ENCODE assay signal across 1 cellular context in genomic region chr2:219278655-219279150, GRCh38.
TF ChIP-seq lines count a peak whose summit lies in the region.

No MANE protein-coding gene starts in this region.

TF ChIP-seq in K562, 482 proteins besides CTCF, POLR2A, EP300 and RAD21 (continues in another document):
- TF ChIP-seq LCOR (CRISPR knock-in tag; IDR thresholded peaks at IDR 0.05), result no peak
- TF ChIP-seq ZNF507 (tag; conservative IDR thresholded peaks at IDR 0.05), result no peak
- TF ChIP-seq SMARCE1 (IDR thresholded peaks at IDR 0.05), result peak; percentile 10; the same call in 1 of the 2 replicates
- peak; percentile 37; the same call in 1 of the 2 replicates for TF ChIP-seq NFE2 (IDR thresholded peaks at IDR 0.05; ENCODE audit: low read depth)
- TF ChIP-seq NBN (IDR thresholded peaks at IDR 0.05; ENCODE audit: low read depth), result peak; percentile 28; the same call in 1 of the 2 replicates
- no peak for TF ChIP-seq CBX8 (IDR thresholded peaks at IDR 0.05; ENCODE audit: borderline replicate concordance, extremely low read depth, low read depth, low read length, poor library complexity, severe bottlenecking)
- TF ChIP-seq ZBTB17 (CRISPR knock-in tag; IDR thresholded peaks at IDR 0.05), result no peak
- no peak for TF ChIP-seq KLF13 (tag; IDR thresholded peaks at IDR 0.05; ENCODE audit: borderline replicate concordance, low read depth)
- TF ChIP-seq TBP (optimal IDR thresholded peaks at IDR 0.05; ENCODE audit: low read depth, low read length), result no peak
- TF ChIP-seq ZNF398 (CRISPR knock-in tag; IDR thresholded peaks at IDR 0.05), result no peak
- no peak for TF ChIP-seq MIER1 (IDR thresholded peaks at IDR 0.05; ENCODE audit: low read depth)
- no peak for TF ChIP-seq GATAD2B (IDR thresholded peaks at IDR 0.05; ENCODE audit: borderline replicate concordance)
- no peak for TF ChIP-seq FOXA3 (CRISPR knock-in tag; conservative IDR thresholded peaks at IDR 0.05 in 1 of 2, IDR thresholded peaks at IDR 0.05 in 1 of 2)
- no peak for TF ChIP-seq U2AF2 (optimal IDR thresholded peaks at IDR 0.05; ENCODE audit: low read depth, low read length)
- no peak for TF ChIP-seq GMEB1 (CRISPR knock-in tag; IDR thresholded peaks at IDR 0.05)
- no peak for TF ChIP-seq SMARCB1 (IDR thresholded peaks at IDR 0.05; ENCODE audit: insufficient read length, low read depth)
- TF ChIP-seq PRDM10 (IDR thresholded peaks at IDR 0.05; ENCODE audit: partially characterized antibody), result peak; percentile 48
- TF ChIP-seq MGA (IDR thresholded peaks at IDR 0.05), result peak; percentile 24; the same call in 1 of the 2 replicates
- no peak for TF ChIP-seq PBX2 (CRISPR knock-in tag; IDR thresholded peaks at IDR 0.05; ENCODE audit: low read depth)
- TF ChIP-seq PBX2 (tag; conservative IDR thresholded peaks at IDR 0.05; ENCODE audit: low read depth), result peak; percentile 77
- TF ChIP-seq ZBTB34 (CRISPR knock-in tag; IDR thresholded peaks at IDR 0.05), result no peak
- TF ChIP-seq ATF4 (CRISPR knock-in tag; IDR thresholded peaks at IDR 0.05), result no peak
- TF ChIP-seq TGIF2 (CRISPR knock-in tag; IDR thresholded peaks at IDR 0.05), result no peak
